In the genomic region with DNA sequence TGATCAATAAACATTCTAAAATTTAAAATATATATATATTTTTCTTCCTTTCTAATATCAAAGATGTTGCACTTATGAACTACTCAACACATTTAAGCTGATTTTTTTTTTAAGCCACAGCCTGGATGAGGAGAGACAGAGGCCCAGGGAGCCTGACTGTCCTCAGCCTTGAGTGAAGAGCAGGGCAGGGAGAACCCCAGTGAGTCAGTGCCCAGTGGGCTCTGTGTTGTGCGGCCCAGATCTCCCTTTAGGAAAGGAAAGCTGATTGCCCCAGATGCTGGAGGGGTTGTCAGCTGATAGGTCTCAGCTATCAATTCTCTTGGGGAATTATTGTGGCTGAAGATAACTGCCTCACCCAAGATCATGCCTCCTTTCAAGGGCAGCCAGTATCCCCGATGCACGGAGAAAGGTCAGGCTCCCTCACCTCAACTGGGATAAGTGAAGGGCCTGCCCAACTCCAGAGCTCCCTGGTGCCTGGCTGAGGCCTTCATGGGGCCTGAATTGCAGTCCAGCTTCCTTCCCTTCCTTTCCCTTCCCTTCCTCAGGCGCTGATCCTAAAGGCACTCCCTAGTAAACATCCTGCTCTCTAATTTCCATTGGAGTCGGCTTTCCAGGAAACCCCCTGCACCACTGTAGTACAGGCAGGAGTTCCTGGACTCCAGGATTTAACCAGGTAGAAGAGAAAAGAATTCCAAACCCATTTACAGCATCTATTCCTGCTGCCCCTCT, we compare ENCODE assay signal across 16 cellular contexts.
"Had no signal": no experiment of that assay in that cellular context is flagged by ENCODE, and none has a peak within 500 bp of the region (broad histone marks: within the 10 kb centered on the region; RNA-seq: fewer than 3 reads in every experiment).

No MANE protein-coding gene starts in this region.

- DNase-seq: activated CD4-positive, alpha-beta T cell treated with anti-CD3 and anti-CD28 coated beads, Interleukin-2, amount 50 U/mL, for 1 hour; activated gamma-delta T cell; effector memory CD4-positive, alpha-beta T cell; foreskin keratinocyte; hypothalamus; stomach had no signal

- H3K4me1 Mint-ChIP-seq: activated naive CD4-positive, alpha-beta T cell treated with anti-CD3 and anti-CD28 coated beads, Interleukin-2, amount 50 U/mL, for 24 hours had no signal

- H3K27me3 Mint-ChIP-seq: activated naive CD4-positive, alpha-beta T cell treated with anti-CD3 and anti-CD28 coated beads, Interleukin-2, amount 50 U/mL, for 24 hours; type B pancreatic cell had no signal

- H3K27ac ChIP-seq: epithelial cell of prostate, foreskin keratinocyte, stomach had no signal

- H3K27ac Mint-ChIP-seq: activated naive CD4-positive, alpha-beta T cell treated with anti-CD3 and anti-CD28 coated beads, Interleukin-2, amount 50 U/mL, for 24 hours; dendritic cell treated with granulocyte-macrophage colony-stimulating factor and Interleukin-4, amounts not matched to agents 40 ng/mL and 50 ng/mL, for 4 days; mesothelial cell of epicardium; type B pancreatic cell had no signal

- H3K27me3 ChIP-seq: foreskin keratinocyte, stomach had no signal

- ATAC-seq: activated CD4-positive, CD25-positive, alpha-beta regulatory T cell treated with anti-CD3 and anti-CD28 coated beads, Interleukin-2, amount 50 U/mL, for 24 hours; foreskin keratinocyte; left lobe of liver had no signal

- H3K4me1 ChIP-seq: foreskin keratinocyte, stomach had no signal

- FAIRE-seq: bronchial epithelial cell, keratinocyte had no signal

- H3K4me3 Mint-ChIP-seq: activated naive CD4-positive, alpha-beta T cell treated with anti-CD3 and anti-CD28 coated beads, Interleukin-2, amount 50 U/mL, for 24 hours; dendritic cell treated with granulocyte-macrophage colony-stimulating factor and Interleukin-4, amounts not matched to agents 40 ng/mL and 50 ng/mL, for 4 days; mesothelial cell of epicardium; type B pancreatic cell had no signal

- H3K4me3 ChIP-seq: lung, stomach had no signal

- H3K36me3 Mint-ChIP-seq: activated naive CD4-positive, alpha-beta T cell treated with anti-CD3 and anti-CD28 coated beads, Interleukin-2, amount 50 U/mL, for 24 hours; type B pancreatic cell had no signal
